Comparison of ENCODE assay signal across 7 cellular contexts in genomic region chr16:81036751-81037350, GRCh38. TPM values are rescaled to one million over a fixed set of nuclear protein-coding genes. Genes with fewer than 3 reads are reported as not detected.
DNase-seq lines count a peak whose midpoint lies in the region; ATAC-seq and TF ChIP-seq lines count a peak whose summit lies in the region.

No MANE protein-coding gene starts in this region.

- H3K9me3 ChIP-seq in psoas muscle, result no peaks in the 10 kb centered on the region

- DNase-seq in H7 (no peak), SW480 (ENCODE audit: low spot score) (peak; percentile 4), fibroblast of the aortic adventitia (ENCODE audit: low read depth) (peak; percentile 9), psoas muscle (no peak), HPDE6-E6E7 (ENCODE audit: extremely low spot score) (no peak), DMS53 treated with DMSO at 0.1 percent for 48 hours (lab: John Stamatoyannopoulos, UW; ENCODE audit: unreplicated experiment) (no peak)

- intact Hi-C loops in psoas muscle (cut with DNase I), result loop anchor here (5.0 to 10.0 kb wide), 4 partner anchors 40 to 698 kb away; partner anchors contain the start of genes C16orf46 (in 2 of the 2) and GCSH (in 1 of the 2)

- ATAC-seq in psoas muscle (peak in 1 of 4 donors; percentile 46), HG02588 (IDR thresholded peaks at IDR 0.05; ENCODE audit: unreplicated experiment) (no peak)

- 19 to 21% (median 19%) methylated on average over 10 of the region's 10 CpGs for WGBS in psoas muscle, 3 donors

- H3K4me3 ChIP-seq in H7 (ENCODE audit: insufficient read depth, low read depth, low read length), result peak overlapping the region; percentile 80
- peak overlapping the region; percentile 80 for H3K4me3 ChIP-seq in fibroblast of the aortic adventitia (ENCODE audit: low read depth, low read length)
- H3K4me3 ChIP-seq in psoas muscle, result peak overlapping the region; percentile 92

- H3K27ac ChIP-seq in psoas muscle, result peak overlapping the region; percentile 80

- H3K36me3 ChIP-seq in H7 (replicated peaks; ENCODE audit: control insufficient read depth, insufficient read depth, low read length) (peaks cover 5% of the 10 kb centered on the region; the same call in 1 of the 2 replicates), psoas muscle (ENCODE audit: insufficient read depth in 1 of 2, low read depth in 1 of 2) (peaks cover 0 to 30% of the 10 kb centered on the region in 2 donors)

- H3K4me1 ChIP-seq in psoas muscle, result peaks cover 19% of the 10 kb centered on the region

- no peaks in the 10 kb centered on the region for H3K27me3 ChIP-seq in H7 (ENCODE audit: control insufficient read depth, insufficient read depth, low read length)
- H3K27me3 ChIP-seq in psoas muscle (ENCODE audit: insufficient read depth in 3 of 3, low read length in 2 of 3), result no peaks in the 10 kb centered on the region

- TF ChIP-seq CTCF in fibroblast of the aortic adventitia (IDR thresholded peaks at IDR 0.05; ENCODE audit: insufficient read depth, low read length), result no peak
- no peak for TF ChIP-seq CTCF in psoas muscle (IDR thresholded peaks at IDR 0.05)

RNA-seq across cellular contexts. Expression of gene ATMIN, which starts 1.2 kb away (rescaled TPM):
- total RNA-seq in H7 (2014; rRNA removed; shearing (Covaris generic)), result 54.8 and 59.7 TPM in 2 replicates
- 38.2 and 45.4 TPM in 2 replicates for total RNA-seq in fibroblast of the aortic adventitia (ENCODE audit: low replicate concordance)
- total RNA-seq in psoas muscle, result 10 to 100 TPM; 26.5 to 33.5 (median 28.4) TPM
- polyA plus RNA-seq in psoas muscle, result 10 to 100 TPM; 20.0 to 43.2 (median 28.8) TPM

RNA-seq across cellular contexts. Expression of gene CENPN, which starts 29.8 kb away (rescaled TPM):
- 59.5 and 64.2 TPM in 2 replicates for total RNA-seq in H7 (2014; rRNA removed; shearing (Covaris generic))
- total RNA-seq in fibroblast of the aortic adventitia (ENCODE audit: low replicate concordance), result 9.9 and 65.5 TPM in 2 replicates
- total RNA-seq in psoas muscle, result 1 to 10 TPM; 2.9 to 8.4 (median 7.9) TPM
- 10 to 100 TPM in 1 of 3 donors, 1 to 10 TPM in 2; 3.8 to 20.6 (median 4.5) TPM for polyA plus RNA-seq in psoas muscle

RNA-seq across cellular contexts. Expression of gene CMC2, which starts 30.2 kb away (rescaled TPM):
- total RNA-seq in H7 (2014; rRNA removed; shearing (Covaris generic)), result 83.3 and 84.0 TPM in 2 replicates
- total RNA-seq in fibroblast of the aortic adventitia (ENCODE audit: low replicate concordance) (21.5 and 56.9 TPM in 2 replicates), psoas muscle (100 to 1,000 TPM in 1 of 4 donors, 10 to 100 TPM in 3; 58.8 to 121 (median 81.9) TPM)
- 100 to 1,000 TPM; 257 to 334 (median 299) TPM for polyA plus RNA-seq in psoas muscle

RNA-seq across cellular contexts. Expression of gene C16orf46, which starts 40.2 kb away (rescaled TPM):
- 0.69 TPM in 1 of 2 replicates, not detected in the other for total RNA-seq in H7 (2014; rRNA removed; shearing (Covaris generic))
- total RNA-seq in fibroblast of the aortic adventitia (ENCODE audit: low replicate concordance) (0.54 and 0.90 TPM in 2 replicates), psoas muscle (under 1 TPM; 0.27 to 0.63 (median 0.46) TPM)
- 1 to 10 TPM in 1 of 3 donors, under 1 TPM in 2; 0.06 to 1.3 (median 0.85) TPM for polyA plus RNA-seq in psoas muscle

RNA-seq across cellular contexts. Expression of gene GCSH, which starts 59.3 kb away (rescaled TPM):
- total RNA-seq in H7 (2014; rRNA removed; shearing (Covaris generic)), result 54.5 and 79.0 TPM in 2 replicates
- total RNA-seq in fibroblast of the aortic adventitia (ENCODE audit: low replicate concordance) (36.2 and 84.3 TPM in 2 replicates), psoas muscle (10 to 100 TPM; 29.1 to 51.5 (median 39.1) TPM)
- polyA plus RNA-seq in psoas muscle, result 10 to 100 TPM; 37.8 to 51.4 (median 48.9) TPM

Comparison
In these comparisons a context has a peak if more than half of its experiments do, and no peak if none do; other contexts are left out.
1. DNase-seq: peak in SW480 (single experiment) and fibroblast of the aortic adventitia (single experiment); none in H7 (single experiment), psoas muscle (0 of 2), HPDE6-E6E7 (single experiment) and DMS53 treated with DMSO at 0.1 percent for 48 hours (single experiment).
2. Peak in every context shown above with its lines, with median percentiles within 50 percentile points of each other: H3K4me3 ChIP-seq.